Comparison of ENCODE assay signal across 15 cellular contexts in the genomic region with DNA sequence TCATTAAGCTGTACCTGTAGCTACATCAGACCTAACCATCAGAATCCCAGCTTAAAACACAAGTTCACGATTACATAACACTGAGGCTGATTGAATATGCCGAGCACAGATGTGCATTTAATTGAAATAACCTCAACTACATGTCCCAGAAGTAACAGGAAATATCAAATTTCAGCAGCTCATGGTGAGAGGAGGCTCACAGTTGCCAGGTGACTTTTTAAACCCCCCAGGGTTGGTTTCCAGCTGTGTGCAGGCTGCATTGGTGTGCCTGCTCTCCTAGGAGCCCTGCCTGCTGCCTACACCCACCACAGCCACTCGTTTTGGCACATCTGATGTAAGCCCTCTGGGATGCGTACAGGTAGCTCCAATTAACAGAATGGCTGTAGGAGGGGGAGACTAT.
DNase-seq lines count a peak whose midpoint lies in the region; ATAC-seq, FAIRE-seq and TF ChIP-seq lines count a peak whose summit lies in the region.
"Had no signal": no experiment of that assay in that cellular context is flagged by ENCODE, and none has a peak within 500 bp of the region (broad histone marks: within the 10 kb centered on the region; RNA-seq: fewer than 3 reads in every experiment).

No MANE protein-coding gene starts in this region.

- peak overlapping the region; percentile 74 for H3K4me2 ChIP-seq in A549

- no peak for TF ChIP-seq EP300 in A549 (IDR thresholded peaks at IDR 0.05)

- FAIRE-seq in A549 (lab: Jason Lieb, UNC) = no peak
- no peak for FAIRE-seq in bronchial epithelial cell (lab: Jason Lieb, UNC)
- FAIRE-seq: astrocyte, GM18507 had no signal

- POLR2A ChIA-PET in A549 (lab: Yijun Ruan, JAX) = no interaction called here

- H3K36me3 Mint-ChIP-seq in immature natural killer cell (no peaks in the 10 kb centered on the region), osteocyte (ENCODE audit: unreplicated experiment) (no peaks in the 10 kb centered on the region)

- H3K4me1 Mint-ChIP-seq in immature natural killer cell (no peaks in the 10 kb centered on the region), osteocyte (ENCODE audit: unreplicated experiment) (peaks cover 30% of the 10 kb centered on the region)

- no peaks in the 10 kb centered on the region for H3K36me3 ChIP-seq in bronchial epithelial cell (ENCODE audit: control insufficient read depth, insufficient read depth, low read length)

- 51% methylated on average over 4 of the region's 4 CpGs for WGBS in A549 (ENCODE audit: missing lambda C conversion rate)

- H3K27ac Mint-ChIP-seq in immature natural killer cell (no peak overlapping the region), osteocyte (ENCODE audit: unreplicated experiment) (no peak overlapping the region)
- H3K27ac Mint-ChIP-seq: activated T-helper 2 cell treated with anti-CD3 and anti-CD28 coated beads, Interferon-gamma antibody, Interleukin-2, Interleukin-4, amounts not matched to agents 10 μg/mL and 5 μg/mL and 100 μg/mL, durations not matched to agents 14 hours and 24 hours and 36 hours had no signal

- in situ Hi-C loops in G401 (cut with HindIII; ENCODE audit: low sequenced_read_pairs) = no loop called here

- no peaks in the 10 kb centered on the region for H3K27me3 ChIP-seq in bronchial epithelial cell (ENCODE audit: control insufficient read depth, insufficient read depth, low read length)

- ATAC-seq in A549 (no peak), HG02973 (IDR thresholded peaks at IDR 0.05; ENCODE audit: unreplicated experiment) (no peak)

- H3K27me3 Mint-ChIP-seq in immature natural killer cell (ENCODE audit: low read depth in 3 of 3) (peaks cover 0 to 2% (median 1%) of the 10 kb centered on the region in 3 donors), osteocyte (ENCODE audit: unreplicated experiment) (no peaks in the 10 kb centered on the region)

- H3K9me3 Mint-ChIP-seq in immature natural killer cell (no peaks in the 10 kb centered on the region), osteocyte (ENCODE audit: unreplicated experiment) (no peaks in the 10 kb centered on the region)
- H3K9me3 Mint-ChIP-seq: activated T-helper 2 cell treated with anti-CD3 and anti-CD28 coated beads, Interferon-gamma antibody, Interleukin-2, Interleukin-4, amounts not matched to agents 10 μg/mL and 5 μg/mL and 100 μg/mL, durations not matched to agents 14 hours and 24 hours and 36 hours had no signal

- CTCF ChIA-PET in A549 (lab: Yijun Ruan, JAX) = interaction anchor here (0.7 to 3.6 kb wide), 6 partner anchors 21 to 171 kb away, joined by 3 to 14 read pairs (median 3); no protein-coding TSS in a partner anchor

- no peak for TF ChIP-seq POLR2A in A549 (IDR thresholded peaks at IDR 0.05; ENCODE audit: low read length)

- 0 out of 3 replicates have a peak, but pooled peaks cover 3% of the 10 kb centered on the region for H3K9me3 ChIP-seq in A549

- peak overlapping the region; percentile 92 for H3K27ac ChIP-seq in A549

- DNase-seq in A549 (ENCODE audit: low read depth in 1 of 2, low spot score in 1 of 2) (no peak), G401 (ENCODE audit: low spot score) (peak; percentile 29), NCI-H2081 treated with DMSO at 0.1 percent for 48 hours (lab: John Stamatoyannopoulos, UW) (peak; percentile 21), bronchial epithelial cell (ENCODE audit: low read depth) (peak; percentile 47), immature natural killer cell (no peak), Ammon's horn (ENCODE audit: low spot score) (no peak), osteocyte (ENCODE audit: extremely low spot score, unreplicated experiment) (no peak)
- DNase-seq: activated CD4-positive, alpha-beta T cell treated with anti-CD3 and anti-CD28 coated beads, Interleukin-2, amount 50 U/mL, for 48 hours; GF-D8; H7; stimulated activated CD4-positive, alpha-beta T cell treated with anti-CD3 and anti-CD28 coated beads, Interleukin-2, amount 100 ng/mL, for 24 hours had no signal

- H3K4me3 Mint-ChIP-seq in immature natural killer cell = no peak overlapping the region
- no peak overlapping the region for H3K4me3 Mint-ChIP-seq in osteocyte (ENCODE audit: unreplicated experiment)

- no peak for TF ChIP-seq RAD21 in A549 (conservative IDR thresholded peaks at IDR 0.05 in 1 of 2, IDR thresholded peaks at IDR 0.05 in 1 of 2)

- no peak overlapping the region for H3K4me3 ChIP-seq in A549
- H3K4me3 ChIP-seq in bronchial epithelial cell (ENCODE audit: low read depth, low read length) = no peak overlapping the region

- peaks cover 89% of the 10 kb centered on the region for H3K4me1 ChIP-seq in A549

- no peak for TF ChIP-seq CTCF in A549 (IDR thresholded peaks at IDR 0.05)
- no peak for TF ChIP-seq CTCF in bronchial epithelial cell (IDR thresholded peaks at IDR 0.05; ENCODE audit: insufficient read depth, low read length, severe bottlenecking)
- no peak for TF ChIP-seq CTCF in osteocyte (IDR thresholded peaks at IDR 0.05)

TF ChIP-seq in A549, 52 proteins besides CTCF, POLR2A, EP300 and RAD21:
- TF ChIP-seq PHF8 (IDR thresholded peaks at IDR 0.05; ENCODE audit: borderline replicate concordance, low read depth) (no peak), JUN (IDR thresholded peaks at IDR 0.05) (0 out of 5 replicates have a peak, but pooled peaks of 1 of the 2 experiments have one; percentile 26)

Comparison
In these comparisons a context has a peak if more than half of its experiments do, and no peak if none do; other contexts are left out.
1. DNase-seq: peak in G401 (single experiment), NCI-H2081 treated with DMSO at 0.1 percent for 48 hours (single experiment) and bronchial epithelial cell (single experiment); none in A549 (0 of 2), immature natural killer cell (0 of 3), Ammon's horn (single experiment) and osteocyte (single experiment).